8 cellular contexts compared by ENCODE assay signal in the genomic region with DNA sequence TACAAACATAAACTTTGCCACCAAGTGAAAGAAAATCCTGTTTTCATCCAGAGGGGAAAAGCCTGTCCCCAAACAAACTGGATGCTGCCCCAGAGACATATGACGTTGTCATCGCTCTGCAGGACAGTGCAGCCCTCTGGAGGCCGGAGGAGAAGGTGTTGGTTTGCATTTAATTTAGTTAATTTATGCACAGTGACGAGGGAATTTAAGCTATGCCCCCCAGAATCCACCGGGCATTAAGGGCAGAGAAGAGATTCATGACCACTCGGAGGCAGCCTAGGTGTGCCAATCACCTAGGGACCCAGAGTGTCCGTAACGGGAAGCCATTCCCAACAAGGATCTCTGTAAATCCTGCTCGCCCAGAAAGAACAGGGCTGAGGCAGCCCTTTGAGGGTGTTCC. TPM values are rescaled to one million over a fixed set of nuclear protein-coding genes. Genes with fewer than 3 reads are reported as not detected.
DNase-seq lines count a peak whose midpoint lies in the region; ATAC-seq, FAIRE-seq and TF ChIP-seq lines count a peak whose summit lies in the region.

No MANE protein-coding gene starts in this region.

- H3K9me3 ChIP-seq in endodermal cell (ENCODE audit: control insufficient read depth, low read length) (no peaks in the 10 kb centered on the region), muscle layer of duodenum (ENCODE audit: control insufficient read depth in 1 of 2, low read length in 2 of 2) (no peaks in the 10 kb centered on the region)

- no peak overlapping the region for H3K9ac ChIP-seq in endodermal cell (ENCODE audit: extremely low read depth, low read length, poor library complexity, severe bottlenecking)

- TF ChIP-seq CTCF in NB4 (IDR thresholded peaks at IDR 0.05; ENCODE audit: low read depth, low read length) (peak; percentile 9), endodermal cell (conservative IDR thresholded peaks at IDR 0.05) (peak; percentile 64)

- ATAC-seq in HG02852 (IDR thresholded peaks at IDR 0.05; ENCODE audit: unreplicated experiment) = no peak

- no peaks in the 10 kb centered on the region for H3K27me3 Mint-ChIP-seq in endodermal cell (ENCODE audit: insufficient read depth)

- peaks cover 38% of the 10 kb centered on the region for H3K4me1 Mint-ChIP-seq in endodermal cell

- peaks cover 21% of the 10 kb centered on the region for H3K4me1 ChIP-seq in endodermal cell (ENCODE audit: control insufficient read depth, insufficient read depth, low read length)
- peaks cover 0 to 15% of the 10 kb centered on the region in 2 donors for H3K4me1 ChIP-seq in muscle layer of duodenum (ENCODE audit: control insufficient read depth in 1 of 2, insufficient read depth in 2 of 2, low read length in 2 of 2)

- H3K27me3 ChIP-seq in endodermal cell (ENCODE audit: control insufficient read depth, insufficient read depth, low read length, poor library complexity, severe bottlenecking) (no peaks in the 10 kb centered on the region), muscle layer of duodenum (ENCODE audit: low read depth, low read length) (no peaks in the 10 kb centered on the region)

- H3K36me3 Mint-ChIP-seq in endodermal cell (ENCODE audit: low read depth) = peaks cover 34% of the 10 kb centered on the region

- no peaks in the 10 kb centered on the region for H3K9me3 Mint-ChIP-seq in endodermal cell

- H3K4me3 ChIP-seq in NB4 (ENCODE audit: low read depth, low read length) (no peak overlapping the region), endodermal cell (ENCODE audit: low read length) (no peak overlapping the region), muscle layer of duodenum (ENCODE audit: low read depth in 1 of 2, low read length in 2 of 2) (peak overlapping the region; percentile 54)

- WGBS in endodermal cell (ENCODE audit: insufficient coverage in 1 of 2, insufficient read length in 1 of 2), 2 experiments = 80 to 83% methylated on average over 4 to 9 of the region's 9 CpGs

- peak overlapping the region; percentile 87 for H3K27ac Mint-ChIP-seq in endodermal cell

- H3K36me3 ChIP-seq in endodermal cell (ENCODE audit: control insufficient read depth, insufficient read depth, low read length) = peaks cover 27% of the 10 kb centered on the region
- no peaks in the 10 kb centered on the region for H3K36me3 ChIP-seq in muscle layer of duodenum (ENCODE audit: control insufficient read depth in 1 of 2, insufficient read depth in 2 of 2, low read length in 2 of 2)

- FAIRE-seq in GM12892 (lab: Jason Lieb, UNC) = peak; percentile 88

- TF ChIP-seq POLR2A in GM12892 (IDR thresholded peaks at IDR 0.05; ENCODE audit: low read depth, low read length) (no peak), NB4 (IDR thresholded peaks at IDR 0.05; ENCODE audit: extremely low read depth, insufficient read length) (no peak)

- H3K4me3 Mint-ChIP-seq in endodermal cell = no peak overlapping the region

- peak; percentile 31 for DNase-seq in GM12892 (ENCODE audit: insufficient read length)
- DNase-seq in NB4 (ENCODE audit: low read depth) = peak; percentile 19
- DNase-seq in endodermal cell = peak; percentile 75
- no peak for DNase-seq in HuH-7.5 (ENCODE audit: low spot score)
- DNase-seq in DMS79 treated with DMSO at 0.1 percent for 48 hours (lab: John Stamatoyannopoulos, UW) = no peak
- no peak for DNase-seq in HK-2 (ENCODE audit: unreplicated experiment)

- H3K27ac ChIP-seq in endodermal cell (ENCODE audit: low read depth, low read length) (no peak overlapping the region), muscle layer of duodenum (ENCODE audit: low read length) (peak overlapping the region; percentile 58)

RNA-seq across cellular contexts. Expression of a gene that starts 45.1 kb away (rescaled TPM):
- polyA plus RNA-seq in GM12892 (2012; ENCODE audit: missing spikeins) = 1.7 TPM
- total RNA-seq in endodermal cell = 100 to 1,000 TPM in 1 of 2 donors, 10 to 100 TPM in 1; 78.5 to 101 TPM
- 48.7 TPM for polyA plus RNA-seq in endodermal cell (2013, experiment 1 of 2)
- polyA plus RNA-seq in endodermal cell (2013, experiment 2 of 2) = 43.3 TPM

Comparison
In these comparisons a context has a peak if more than half of its experiments do, and no peak if none do; other contexts are left out.
1. DNase-seq: peak in GM12892 (single experiment), NB4 (single experiment) and endodermal cell (single experiment); none in HuH-7.5 (single experiment), DMS79 treated with DMSO at 0.1 percent for 48 hours (single experiment) and HK-2 (single experiment).
2. H3K4me3 ChIP-seq: peak in muscle layer of duodenum (2 of 2); none in NB4 (single experiment) and endodermal cell (single experiment).